In the genomic region with DNA sequence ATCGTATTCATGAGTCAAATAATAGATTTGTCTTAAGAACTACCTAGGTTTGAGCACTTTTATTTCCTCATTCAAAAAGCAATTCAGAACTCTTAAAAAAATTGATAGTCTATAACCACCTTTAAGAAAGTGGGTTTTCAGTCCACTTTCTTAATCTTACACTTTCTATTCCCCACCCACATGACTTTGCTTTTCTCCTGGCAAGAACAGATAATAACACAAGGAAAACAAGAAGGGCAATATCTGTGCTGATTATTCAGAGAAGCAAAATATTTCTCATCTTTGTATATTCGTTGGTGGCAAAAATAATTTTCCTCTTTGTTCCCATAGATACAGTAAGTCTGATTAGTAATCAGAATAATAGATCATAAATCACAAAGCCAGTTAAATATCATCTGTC, we compare ENCODE assay signal across 11 cellular contexts.
"Had no signal": no experiment of that assay in that cellular context is flagged by ENCODE, and none has a peak within 500 bp of the region (broad histone marks: within the 10 kb centered on the region; RNA-seq: fewer than 3 reads in every experiment).

No MANE protein-coding gene starts in this region.

- H3K9ac ChIP-seq: GM23248 had no signal

- H3K27ac ChIP-seq: GM23248 had no signal

- H2AFZ ChIP-seq: GM23248, GM23338 had no signal

- H3K4me1 ChIP-seq: HAP-1 had no signal

- H3K4me2 ChIP-seq: GM23338 had no signal

- H3K9me3 ChIP-seq: HAP-1 had no signal

- H3K4me3 ChIP-seq: GM23248, GM23338, HAP-1 had no signal

- ATAC-seq: GM23338, HCT116 had no signal

- DNase-seq: GM23248, GOT3, H7, H9, HCEC 1CT, HFFc6 had no signal

- FAIRE-seq: H1, H54 had no signal

- H3K36me3 ChIP-seq: HAP-1 had no signal
